9 cellular contexts compared by ENCODE assay signal in genomic region chr6:138105446-138105845, GRCh38. TPM values are rescaled to one million over a fixed set of nuclear protein-coding genes. Genes with fewer than 3 reads are reported as not detected.
DNase-seq lines count a peak whose midpoint lies in the region; TF ChIP-seq lines count a peak whose summit lies in the region.
"Had no signal": no experiment of that assay in that cellular context is flagged by ENCODE, and none has a peak within 500 bp of the region (broad histone marks: within the 10 kb centered on the region; RNA-seq: fewer than 3 reads in every experiment).

No MANE protein-coding gene starts in this region.

- H3K4me1 ChIP-seq in mucosa of rectum (ENCODE audit: control insufficient read depth in 2 of 2, insufficient read depth in 2 of 2, low read length in 2 of 2), result peaks cover 8 to 18% of the 10 kb centered on the region in 2 donors

- no peaks in the 10 kb centered on the region for H3K9me3 ChIP-seq in mucosa of rectum (ENCODE audit: control insufficient read depth in 2 of 2, low read length in 2 of 2)

- CTCF ChIA-PET in Calu3 (lab: Charles Lee), result interaction anchor here (0.8 to 2.5 kb wide), 6 partner anchors 12 to 105 kb away, joined by 3 to 10 read pairs (median 6); no protein-coding TSS in a partner anchor

- TF ChIP-seq CTCF in Calu3 (IDR thresholded peaks at IDR 0.05; ENCODE audit: unreplicated experiment), result no peak
- no peak for TF ChIP-seq CTCF in chondrocyte (IDR thresholded peaks at IDR 0.05)

- peaks cover 0 to 2% of the 10 kb centered on the region in 2 donors for H3K27me3 ChIP-seq in mucosa of rectum (ENCODE audit: control insufficient read depth in 2 of 2, insufficient read depth in 2 of 2, low read length in 2 of 2)

- peak overlapping the region; percentile 91 to 98 for H3K27ac ChIP-seq in mucosa of rectum (ENCODE audit: low read depth in 2 of 2, low read length in 2 of 2)

- H3K27ac Mint-ChIP-seq in Calu3 (ENCODE audit: unreplicated experiment) (peak overlapping the region; percentile 94), chondrocyte (ENCODE audit: unreplicated experiment) (peak overlapping the region; percentile 18)
- no peak overlapping the region for H3K27ac Mint-ChIP-seq in activated naive CD8-positive, alpha-beta T cell treated with anti-CD3 and anti-CD28 coated beads for 36 hours

- H3K9me3 Mint-ChIP-seq in Calu3 (ENCODE audit: low read depth, unreplicated experiment) (no peaks in the 10 kb centered on the region), chondrocyte (ENCODE audit: low read depth) (no peaks in the 10 kb centered on the region)
- H3K9me3 Mint-ChIP-seq in activated naive CD8-positive, alpha-beta T cell treated with anti-CD3 and anti-CD28 coated beads for 36 hours, result no peaks in the 10 kb centered on the region

- intact Hi-C loops in Calu3 (cut with micrococcal nuclease; ENCODE audit: unreplicated experiment), result loop anchor here (2.0 to 10.0 kb wide), 3 partner anchors 17 to 399 kb away; no protein-coding TSS in a partner anchor

- H3K36me3 Mint-ChIP-seq in Calu3 (ENCODE audit: insufficient read depth, unreplicated experiment) (peaks cover 40% of the 10 kb centered on the region), chondrocyte (ENCODE audit: low read depth) (no peaks in the 10 kb centered on the region)
- no peaks in the 10 kb centered on the region for H3K36me3 Mint-ChIP-seq in activated naive CD8-positive, alpha-beta T cell treated with anti-CD3 and anti-CD28 coated beads for 36 hours

- DNase-seq in Calu3 (peak; percentile 36), NCI-H1417 (lab: John Stamatoyannopoulos, UW) (peak; percentile 37 to 88 (median 58)), chondrocyte (ENCODE audit: low spot score) (no peak), AG20443 (ENCODE audit: low spot score) (no peak), NCI-H2029 (lab: John Stamatoyannopoulos, UW) (no peak), SIG-M5 (lab: John Stamatoyannopoulos, UW) (no peak)
- DNase-seq in activated naive CD8-positive, alpha-beta T cell treated with anti-CD3 and anti-CD28 coated beads for 36 hours, result no peak
- DNase-seq: NCI-H446 had no signal

- H3K4me1 Mint-ChIP-seq in Calu3 (ENCODE audit: low read depth, unreplicated experiment), result peaks cover 28% of the 10 kb centered on the region
- H3K4me1 Mint-ChIP-seq in chondrocyte (ENCODE audit: low read depth), result peaks cover 52% of the 10 kb centered on the region
- H3K4me1 Mint-ChIP-seq in activated naive CD8-positive, alpha-beta T cell treated with anti-CD3 and anti-CD28 coated beads for 36 hours, result peaks cover 12% of the 10 kb centered on the region

- H3K27me3 Mint-ChIP-seq in Calu3 (ENCODE audit: unreplicated experiment), result no peaks in the 10 kb centered on the region
- no peaks in the 10 kb centered on the region for H3K27me3 Mint-ChIP-seq in chondrocyte (ENCODE audit: low read depth)
- peaks cover 48% of the 10 kb centered on the region for H3K27me3 Mint-ChIP-seq in activated naive CD8-positive, alpha-beta T cell treated with anti-CD3 and anti-CD28 coated beads for 36 hours

- H3K4me3 Mint-ChIP-seq in Calu3 (ENCODE audit: low read depth, unreplicated experiment) (peak overlapping the region; percentile 89), chondrocyte (ENCODE audit: unreplicated experiment) (peak overlapping the region; percentile 93)
- H3K4me3 Mint-ChIP-seq in activated naive CD8-positive, alpha-beta T cell treated with anti-CD3 and anti-CD28 coated beads for 36 hours, result no peak overlapping the region

- peak overlapping the region; percentile 61 to 95 for H3K9ac ChIP-seq in mucosa of rectum (ENCODE audit: low read depth in 1 of 2, low read length in 2 of 2)

- H3K4me3 ChIP-seq in mucosa of rectum (ENCODE audit: low read length in 2 of 2), result peak overlapping the region; percentile 74 to 84

- no peaks in the 10 kb centered on the region for H3K36me3 ChIP-seq in mucosa of rectum (ENCODE audit: control insufficient read depth in 2 of 2, insufficient read depth in 2 of 2, low read length in 2 of 2)

- no TSS peak for BruUV-seq in Calu3 (replicated peaks; lab: Mats Ljungman, UMichigan)

RNA-seq across cellular contexts. Expression of gene PERP, which starts 1.8 kb away (rescaled TPM):
- total RNA-seq in Calu3 (2022), result 96.5 and 103 TPM in 2 replicates
- 22.5 to 53.6 TPM (median 52.1 TPM) in 3 replicates for total RNA-seq in chondrocyte
- 1 to 10 TPM; 2.0 to 2.1 TPM for total RNA-seq in activated naive CD8-positive, alpha-beta T cell treated with anti-CD3 and anti-CD28 coated beads for 36 hours

RNA-seq across cellular contexts. Expression of gene ARFGEF3, which starts 56.3 kb away (rescaled TPM):
- 15.4 and 16.3 TPM in 2 replicates for total RNA-seq in Calu3 (2022)
- total RNA-seq in chondrocyte, result 1.1 to 2.7 TPM (median 2.7 TPM) in 3 replicates
- total RNA-seq in activated naive CD8-positive, alpha-beta T cell treated with anti-CD3 and anti-CD28 coated beads for 36 hours, result 1 to 10 TPM; 1.6 to 1.7 TPM

Comparison
In these comparisons a context has a peak if more than half of its experiments do, and no peak if none do; other contexts are left out.
1. DNase-seq: peak in Calu3 (single experiment) and NCI-H1417 (3 of 3); none in chondrocyte (single experiment), activated naive CD8-positive, alpha-beta T cell treated with anti-CD3 and anti-CD28 coated beads for 36 hours (single experiment), AG20443 (single experiment), NCI-H2029 (single experiment) and SIG-M5 (single experiment).